Comparison of ENCODE assay signal across 1 cellular context in the genomic region with DNA sequence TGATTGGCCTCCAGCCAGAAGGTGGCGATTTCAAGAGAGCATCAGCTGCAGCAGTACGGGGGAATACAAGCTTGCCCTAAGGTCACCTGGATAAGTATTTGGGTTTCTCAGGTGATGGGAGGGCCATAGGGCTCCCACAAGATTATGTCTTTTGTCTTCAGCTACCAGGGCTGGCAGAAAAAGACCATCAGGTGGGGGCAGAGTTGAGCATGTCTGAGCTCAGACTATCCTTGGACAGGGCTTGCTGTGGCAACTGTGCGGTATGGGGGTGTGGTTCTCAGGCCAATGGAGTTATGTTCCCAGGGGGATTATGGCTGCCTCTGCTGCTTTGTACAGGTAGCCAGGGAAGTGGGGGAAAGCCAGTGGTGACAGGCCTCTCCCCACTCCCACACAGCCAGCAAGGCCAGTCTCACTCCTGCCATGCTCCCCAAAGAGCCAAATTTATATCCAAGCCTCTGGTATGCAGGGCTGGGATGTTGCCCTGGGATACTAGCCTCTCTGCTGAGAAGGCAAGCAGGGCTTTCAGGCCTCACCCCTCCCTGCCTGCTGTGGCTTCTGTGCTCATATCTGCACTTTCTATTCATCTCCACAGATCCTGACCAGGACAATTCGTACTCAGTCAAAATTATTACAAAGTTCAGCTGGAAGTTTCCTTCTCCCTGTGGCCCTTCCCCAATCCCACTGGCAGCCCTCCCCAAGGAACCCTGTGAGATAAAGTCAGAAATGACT.
TF ChIP-seq lines count a peak whose summit lies in the region.

No MANE protein-coding gene starts in this region.

TF ChIP-seq in H1, 55 proteins besides CTCF, POLR2A, EP300 and RAD21:
- TF ChIP-seq CHD7 (IDR thresholded peaks at IDR 0.05; ENCODE audit: insufficient replicate concordance, low read length) (no peak), CTBP2 (IDR thresholded peaks at IDR 0.05; ENCODE audit: borderline replicate concordance, insufficient read depth, insufficient read length, low read length) (no peak), E2F6 (IDR thresholded peaks at IDR 0.05) (no peak), RNF2 (IDR thresholded peaks at IDR 0.05; ENCODE audit: borderline replicate concordance, low read depth, low read length, missing control alignments, poor library complexity, severe bottlenecking) (no peak), JUND (IDR thresholded peaks at IDR 0.05; ENCODE audit: low read length) (no peak), BACH1 (IDR thresholded peaks at IDR 0.05; ENCODE audit: low read length) (no peak), TAF7 (optimal IDR thresholded peaks at IDR 0.05; ENCODE audit: borderline replicate concordance, low read depth, low read length) (no peak), CEBPB (IDR thresholded peaks at IDR 0.05; ENCODE audit: low read depth, low read length) (no peak), SUZ12 (IDR thresholded peaks at IDR 0.05; ENCODE audit: low read length) (no peak), ASH2L (IDR thresholded peaks at IDR 0.05; ENCODE audit: low read length) (no peak), RBBP5 (IDR thresholded peaks at IDR 0.05; ENCODE audit: borderline replicate concordance, low read depth, low read length) (no peak), NANOG (IDR thresholded peaks at IDR 0.05; ENCODE audit: insufficient read depth, low read depth, low read length, poor library complexity, severe bottlenecking) (no peak), NRF1 (IDR thresholded peaks at IDR 0.05; ENCODE audit: low read depth, low read length) (no peak), SRF (IDR thresholded peaks at IDR 0.05; ENCODE audit: low read depth, low read length) (no peak)
- TF ChIP-seq, protein P1, sequence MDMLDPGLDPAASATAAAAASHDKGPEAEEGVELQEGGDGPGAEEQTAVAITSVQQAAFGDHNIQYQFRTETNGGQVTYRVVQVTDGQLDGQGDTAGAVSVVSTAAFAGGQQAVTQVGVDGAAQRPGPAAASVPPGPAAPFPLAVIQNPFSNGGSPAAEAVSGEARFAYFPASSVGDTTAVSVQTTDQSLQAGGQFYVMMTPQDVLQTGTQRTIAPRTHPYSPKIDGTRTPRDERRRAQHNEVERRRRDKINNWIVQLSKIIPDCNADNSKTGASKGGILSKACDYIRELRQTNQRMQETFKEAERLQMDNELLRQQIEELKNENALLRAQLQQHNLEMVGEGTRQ (IDR thresholded peaks at IDR 0.05; ENCODE audit: low read length), result no peak
